ENCODE assay signal across 22 cellular contexts in the genomic region with DNA sequence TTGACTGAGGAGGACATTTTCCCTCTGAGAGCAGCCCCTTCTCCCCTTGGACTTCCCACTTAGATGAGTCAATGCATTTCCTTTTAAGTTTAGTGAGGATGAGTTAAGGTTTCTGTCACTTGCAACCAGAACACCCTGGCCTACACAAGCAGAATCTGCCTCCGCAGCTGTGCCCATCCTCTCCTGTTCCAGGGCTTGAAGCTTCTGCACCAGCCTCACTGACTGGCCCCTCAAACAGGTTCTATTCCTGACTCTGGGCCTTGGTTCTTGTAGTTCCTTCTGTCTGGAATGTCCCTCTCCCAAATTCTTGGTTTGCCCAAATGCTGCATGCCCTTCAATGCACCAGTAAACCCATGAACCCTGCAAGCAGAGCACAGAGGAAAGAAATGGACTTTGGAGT.
A peak's percentile ranks its signal among the peaks of the same experiment; 100 is the strongest.
DNase-seq lines count a peak whose midpoint lies in the region; TF ChIP-seq lines count a peak whose summit lies in the region.
"Had no signal": no experiment of that assay in that cellular context is flagged by ENCODE, and none has a peak within 500 bp of the region (broad histone marks: within the 10 kb centered on the region; RNA-seq: fewer than 3 reads in every experiment).

No MANE protein-coding gene starts in this region.

- H3K4me1 Mint-ChIP-seq in nephron = peaks cover 32% of the 10 kb centered on the region
- H3K4me1 Mint-ChIP-seq: CD4-positive, alpha-beta memory T cell; GM23338 had no signal

- no peaks in the 10 kb centered on the region for H3K27me3 ChIP-seq in WERI-Rb-1 (ENCODE audit: insufficient read depth, low read depth, severe bottlenecking)

- peaks cover 5% of the 10 kb centered on the region for H3K27me3 Mint-ChIP-seq in nephron (ENCODE audit: low read depth)

- no peak overlapping the region for H3K4me3 ChIP-seq in coronary artery
- H3K4me3 ChIP-seq in WERI-Rb-1 (ENCODE audit: low read depth, low read length) = no peak overlapping the region
- H3K4me3 ChIP-seq: GM23338, HAP-1 had no signal

- no peaks in the 10 kb centered on the region for H3K9me3 Mint-ChIP-seq in nephron
- H3K9me3 Mint-ChIP-seq: GM23338, HFFc6 had no signal

- H3K36me3 ChIP-seq in WERI-Rb-1 = no peaks in the 10 kb centered on the region
- H3K36me3 ChIP-seq: HAP-1 had no signal

- H3K36me3 Mint-ChIP-seq in nephron (ENCODE audit: low read depth) = no peaks in the 10 kb centered on the region
- H3K36me3 Mint-ChIP-seq: CD4-positive, alpha-beta memory T cell had no signal

- no peak overlapping the region for H3K4me3 Mint-ChIP-seq in nephron
- H3K4me3 Mint-ChIP-seq: CD4-positive, alpha-beta memory T cell; GM23338; HFFc6 had no signal

- peak overlapping the region in 2 of 3 experiments; percentile 72 to 96 for H3K27ac Mint-ChIP-seq in nephron
- H3K27ac Mint-ChIP-seq: GM23338, HFFc6 had no signal

- H3K27ac ChIP-seq in coronary artery = no peak overlapping the region
- no peak overlapping the region for H3K27ac ChIP-seq in WERI-Rb-1
- H3K27ac ChIP-seq: RWPE1 had no signal

- no peaks in the 10 kb centered on the region for H3K9me3 ChIP-seq in WERI-Rb-1 (ENCODE audit: severe bottlenecking)
- H3K9me3 ChIP-seq: HAP-1 had no signal

- DNase-seq in HT1080 (ENCODE audit: low read depth) (peak; percentile 18), coronary artery (ENCODE audit: low spot score) (peak; percentile 41), ureter (ENCODE audit: low spot score) (peak; percentile 10), NCI-H526 (lab: John Stamatoyannopoulos, UW) (no peak), iPS-NIHi7 (ENCODE audit: extremely low spot score) (no peak), WERI-Rb-1 (no peak)
- DNase-seq: C1 segment of cervical spinal cord; CD4-positive, alpha-beta memory T cell; COR-L47; HFFc6; KBM-7; MV-4-11; NCI-H1105; NCI-H1436 treated with DMSO at 0.1 percent for 48 hours; NCI-H187 treated with DMSO at 0.1 percent for 48 hours; NCI-H446; NCI-H524 treated with DMSO at 0.1 percent for 48 hours; SHP77 had no signal

- no peak for TF ChIP-seq CTCF in coronary artery (IDR thresholded peaks at IDR 0.05)
- TF ChIP-seq CTCF in nephron (IDR thresholded peaks at IDR 0.05; ENCODE audit: unreplicated experiment in 3 of 3) = no peak
- TF ChIP-seq CTCF in WERI-Rb-1 (IDR thresholded peaks at IDR 0.05; ENCODE audit: low read depth, low read length) = no peak

Comparison
In these comparisons a context has a peak if more than half of its experiments do, and no peak if none do; other contexts are left out.
1. DNase-seq: peak in HT1080 (single experiment), coronary artery (single experiment) and ureter (single experiment); none in NCI-H526 (0 of 2), iPS-NIHi7 (single experiment) and WERI-Rb-1 (single experiment).